1 cellular context compared by ENCODE assay signal in the genomic region with DNA sequence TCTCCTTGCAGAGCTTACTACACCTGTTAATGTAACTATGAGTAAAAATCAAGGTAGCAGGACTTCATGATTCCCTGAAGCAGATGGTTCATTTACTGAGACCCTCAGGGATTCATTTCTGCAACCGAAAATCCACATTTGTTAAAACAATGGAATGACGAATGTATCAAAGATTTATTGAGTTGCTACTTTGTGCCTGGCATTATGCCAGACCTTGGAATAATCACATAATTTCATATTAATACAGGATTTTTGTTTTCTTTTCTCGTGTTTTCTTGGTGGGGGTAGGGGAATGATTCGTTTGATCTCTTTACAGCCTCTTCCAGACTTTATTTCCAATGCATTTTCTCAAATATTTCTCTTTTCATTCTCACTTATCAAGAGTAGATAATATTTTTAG.
TF ChIP-seq lines count a peak whose summit lies in the region.

No MANE protein-coding gene starts in this region.

TF ChIP-seq in HepG2, 621 proteins besides CTCF, POLR2A, EP300 and RAD21 (continued from another document):
- TF ChIP-seq NR2F1 (CRISPR knock-in tag; IDR thresholded peaks at IDR 0.05) (no peak), ZEB1 (IDR thresholded peaks at IDR 0.05; ENCODE audit: insufficient replicate concordance, low read depth) (no peak)
